8 cellular contexts compared by ENCODE assay signal in the genomic region with DNA sequence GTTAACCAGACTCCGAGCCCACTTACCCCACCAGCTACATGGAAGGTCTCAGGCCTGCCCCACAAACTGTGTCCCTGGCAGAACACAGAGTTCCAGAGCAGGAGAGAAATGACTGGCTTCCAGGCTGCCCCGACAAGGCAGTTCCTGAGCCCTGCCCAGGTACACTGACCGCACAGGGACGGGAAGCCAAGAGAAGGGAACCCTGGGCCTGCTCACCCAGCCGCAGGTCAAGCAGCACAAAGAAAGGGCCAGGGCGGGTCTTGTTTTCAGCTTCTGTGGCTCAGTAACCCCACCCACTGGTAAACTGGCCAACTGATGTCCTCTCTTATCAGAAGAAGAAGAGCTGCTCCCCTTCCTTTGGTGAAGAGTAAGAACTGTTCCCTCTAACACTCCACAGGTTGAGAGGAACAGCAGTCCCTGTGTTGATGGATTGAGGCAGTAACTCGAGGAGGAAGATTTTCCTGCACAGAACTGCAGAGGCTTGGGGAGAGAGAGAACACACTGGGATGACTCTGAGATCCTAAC.
DNase-seq lines count a peak whose midpoint lies in the region; ATAC-seq and TF ChIP-seq lines count a peak whose summit lies in the region.

No MANE protein-coding gene starts in this region.

- no peaks in the 10 kb centered on the region for H3K27me3 Mint-ChIP-seq in activated naive CD8-positive, alpha-beta T cell

- TF ChIP-seq CTCF in AG10803 (conservative IDR thresholded peaks at IDR 0.05; ENCODE audit: low read length) (no peak), tibial artery (IDR thresholded peaks at IDR 0.05) (no peak)

- H3K27ac ChIP-seq in tibial artery, result peak overlapping the region; percentile 76 to 78

- H3K4me3 Mint-ChIP-seq in activated naive CD8-positive, alpha-beta T cell, result peak overlapping the region; percentile 59

- H3K9me3 ChIP-seq in tibial artery, result no peaks in the 10 kb centered on the region

- peaks cover 0 to 80% (median 54%) of the 10 kb centered on the region in 4 donors for H3K4me1 ChIP-seq in tibial artery

- DNase-seq in AG10803 (ENCODE audit: low read depth) (peak; percentile 6), left colon (peak; percentile 80 to 82), tibial artery (peak; percentile 68 to 77), NCI-H1694 (lab: John Stamatoyannopoulos, UW) (no peak)

- H3K27me3 ChIP-seq in tibial artery, result no peaks in the 10 kb centered on the region

- H3K36me3 Mint-ChIP-seq in activated naive CD8-positive, alpha-beta T cell, result peaks cover 10% of the 10 kb centered on the region

- no peaks in the 10 kb centered on the region for H3K9me3 Mint-ChIP-seq in activated naive CD8-positive, alpha-beta T cell (ENCODE audit: low read depth)

- H3K27ac Mint-ChIP-seq in activated naive CD8-positive, alpha-beta T cell, result peak overlapping the region; percentile 99

- intact Hi-C loops in left colon (cut with DNase I, micrococcal nuclease), result loop anchor here in 1 of 2 donors (10.0 kb wide), 1 partner anchor 63 kb away; no protein-coding TSS in a partner anchor
- intact Hi-C loops in tibial artery (cut with DNase I; ENCODE audit: low total_unique reads), result no loop called here

- H3K4me3 ChIP-seq in AG10803 (ENCODE audit: low read length) (no peak overlapping the region), tibial artery (no peak overlapping the region)

- H3K4me1 Mint-ChIP-seq in activated naive CD8-positive, alpha-beta T cell (ENCODE audit: low read depth), result peaks cover 78% of the 10 kb centered on the region

- peaks cover 0 to 18% (median 16%) of the 10 kb centered on the region in 3 donors for H3K36me3 ChIP-seq in tibial artery

- ATAC-seq in GM18909 (IDR thresholded peaks at IDR 0.05; ENCODE audit: poor library complexity, unreplicated experiment) (peak; percentile 49), HG03354 (IDR thresholded peaks at IDR 0.05; ENCODE audit: poor library complexity, severe bottlenecking, unreplicated experiment) (peak; percentile 42), left colon (peak; percentile 79), GM18870 (IDR thresholded peaks at IDR 0.05; ENCODE audit: unreplicated experiment) (no peak)
